Comparison of ENCODE assay signal across 17 cellular contexts in the genomic region with DNA sequence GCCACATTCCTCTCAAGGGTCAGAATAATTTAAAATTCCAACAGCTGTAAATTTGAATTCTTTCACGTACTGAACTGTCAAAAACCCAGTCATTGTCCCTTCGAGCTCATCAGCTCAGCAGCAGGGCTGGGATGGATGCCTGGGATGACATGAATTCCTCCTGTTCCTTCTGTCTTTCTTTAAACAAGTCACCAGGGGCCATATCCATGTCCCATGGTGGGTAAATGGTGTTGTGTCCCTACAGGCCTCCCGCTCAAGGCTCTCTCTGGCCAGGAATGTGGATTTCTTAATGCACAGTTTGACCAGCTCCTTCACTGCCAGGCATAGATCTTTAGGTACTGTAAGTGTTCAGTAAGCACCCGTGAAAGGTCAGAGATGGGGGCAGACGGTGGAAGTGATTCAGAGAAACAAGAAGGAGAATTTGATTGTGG. TPM values are rescaled to one million over a fixed set of nuclear protein-coding genes. Genes with fewer than 3 reads are reported as not detected.
DNase-seq lines count a peak whose midpoint lies in the region; ATAC-seq, FAIRE-seq and TF ChIP-seq lines count a peak whose summit lies in the region.
"Had no signal": no experiment of that assay in that cellular context is flagged by ENCODE, and none has a peak within 500 bp of the region (broad histone marks: within the 10 kb centered on the region; RNA-seq: fewer than 3 reads in every experiment).

No MANE protein-coding gene starts in this region.

- peaks cover 0 to 5% (median 0%) of the 10 kb centered on the region in 3 donors for H3K27me3 Mint-ChIP-seq in CD14-positive monocyte (ENCODE audit: low read depth in 3 of 3)
- H3K27me3 Mint-ChIP-seq in nephron (ENCODE audit: low read depth) = no peaks in the 10 kb centered on the region
- H3K27me3 Mint-ChIP-seq in activated CD8-positive, alpha-beta T cell treated with anti-CD3 and anti-CD28 coated beads for 36 hours = no peaks in the 10 kb centered on the region

- no peak overlapping the region for H3K4me3 Mint-ChIP-seq in CD14-positive monocyte
- no peak overlapping the region for H3K4me3 Mint-ChIP-seq in nephron
- no peak overlapping the region for H3K4me3 Mint-ChIP-seq in activated CD8-positive, alpha-beta T cell treated with anti-CD3 and anti-CD28 coated beads for 36 hours
- H3K4me3 Mint-ChIP-seq: activated naive CD4-positive, alpha-beta T cell treated with anti-CD3 and anti-CD28 coated beads for 36 hours had no signal

- DNase-seq in CD14-positive monocyte (ENCODE audit: low spot score) = no peak
- peak; percentile 78 for DNase-seq in choroid plexus epithelial cell (ENCODE audit: low read depth)
- DNase-seq in H54 (ENCODE audit: insufficient read length, low spot score) = no peak
- DNase-seq in activated CD8-positive, alpha-beta T cell treated with anti-CD3 and anti-CD28 coated beads for 36 hours = no peak
- no peak for DNase-seq in Peyer's patch
- DNase-seq in activated CD4-positive, CD25-positive, alpha-beta regulatory T cell treated with anti-CD3 and anti-CD28 coated beads, Interleukin-2, amount 50 U/mL, for 72 hours = no peak
- DNase-seq: activated CD8-positive, alpha-beta memory T cell treated with anti-CD3 and anti-CD28 coated beads for 24 hours; activated naive CD4-positive, alpha-beta T cell treated with anti-CD3 and anti-CD28 coated beads for 36 hours; C1 segment of cervical spinal cord; KBM-7; mammary epithelial cell; NCI-H1436 treated with DMSO at 0.1 percent for 48 hours; NCI-H526 treated with DMSO at 0.1 percent for 48 hours; psoas muscle had no signal

- intact Hi-C loops in CD14-positive monocyte (cut with micrococcal nuclease) = no loop called here
- intact Hi-C loops in activated CD8-positive, alpha-beta T cell treated with anti-CD3 and anti-CD28 coated beads for 36 hours (cut with micrococcal nuclease) = no loop called here

- peak overlapping the region in 5 of 7 donors; percentile 0 to 72 (median 50) for H3K27ac Mint-ChIP-seq in CD14-positive monocyte
- H3K27ac Mint-ChIP-seq in nephron = peak overlapping the region in 2 of 3 experiments; percentile 46 to 49
- H3K27ac Mint-ChIP-seq in activated CD8-positive, alpha-beta T cell treated with anti-CD3 and anti-CD28 coated beads for 36 hours = no peak overlapping the region
- H3K27ac Mint-ChIP-seq: activated naive CD4-positive, alpha-beta T cell treated with anti-CD3 and anti-CD28 coated beads for 36 hours had no signal

- TF ChIP-seq CTCF in CD14-positive monocyte (IDR thresholded peaks at IDR 0.05) (no peak), choroid plexus epithelial cell (conservative IDR thresholded peaks at IDR 0.05; ENCODE audit: low read depth, low read length) (no peak), nephron (IDR thresholded peaks at IDR 0.05; ENCODE audit: unreplicated experiment in 3 of 3) (no peak), Peyer's patch (IDR thresholded peaks at IDR 0.05) (no peak)
- TF ChIP-seq CTCF in activated CD8-positive, alpha-beta T cell treated with anti-CD3 and anti-CD28 coated beads for 36 hours (IDR thresholded peaks at IDR 0.05) = no peak

- H3K4me1 ChIP-seq in Peyer's patch = no peaks in the 10 kb centered on the region
- H3K4me1 ChIP-seq: psoas muscle had no signal

- H3K4me1 Mint-ChIP-seq in CD14-positive monocyte (peaks cover 6% of the 10 kb centered on the region), nephron (peaks cover 5% of the 10 kb centered on the region)
- peaks cover 3% of the 10 kb centered on the region for H3K4me1 Mint-ChIP-seq in activated CD8-positive, alpha-beta T cell treated with anti-CD3 and anti-CD28 coated beads for 36 hours (ENCODE audit: low read depth)

- no peak for TF ChIP-seq EP300 in Ishikawa (IDR thresholded peaks at IDR 0.05; ENCODE audit: borderline replicate concordance)

- H3K27ac ChIP-seq in Peyer's patch = no peak overlapping the region
- H3K27ac ChIP-seq: hepatocyte, psoas muscle had no signal

- no peaks in the 10 kb centered on the region for H3K27me3 ChIP-seq in Peyer's patch
- H3K27me3 ChIP-seq: hepatocyte had no signal

- H3K36me3 Mint-ChIP-seq in CD14-positive monocyte (peaks cover 9 to 40% of the 10 kb centered on the region in 2 donors), nephron (ENCODE audit: low read depth) (peaks cover 26% of the 10 kb centered on the region)
- peaks cover 20% of the 10 kb centered on the region for H3K36me3 Mint-ChIP-seq in activated CD8-positive, alpha-beta T cell treated with anti-CD3 and anti-CD28 coated beads for 36 hours (ENCODE audit: low read depth)

- no peak for TF ChIP-seq RAD21 in Ishikawa (IDR thresholded peaks at IDR 0.05; ENCODE audit: low read depth)

- H3K9me3 Mint-ChIP-seq in CD14-positive monocyte (no peaks in the 10 kb centered on the region), nephron (no peaks in the 10 kb centered on the region)
- no peaks in the 10 kb centered on the region for H3K9me3 Mint-ChIP-seq in activated CD8-positive, alpha-beta T cell treated with anti-CD3 and anti-CD28 coated beads for 36 hours
- H3K9me3 Mint-ChIP-seq: activated naive CD4-positive, alpha-beta T cell treated with anti-CD3 and anti-CD28 coated beads for 36 hours had no signal

- CTCF ChIA-PET in activated CD8-positive, alpha-beta T cell treated with anti-CD3 and anti-CD28 coated beads for 36 hours (lab: Charles Lee) = no interaction called here

- ATAC-seq in activated CD8-positive, alpha-beta T cell treated with anti-CD3 and anti-CD28 coated beads for 36 hours = no peak

- POLR2A ChIA-PET in activated CD8-positive, alpha-beta T cell treated with anti-CD3 and anti-CD28 coated beads for 36 hours (lab: Charles Lee) = interaction anchor here (1.3 kb wide), 1 partner anchor 14 kb away, joined by 3 read pairs; no protein-coding TSS in a partner anchor

- no peaks in the 10 kb centered on the region for H3K9me3 ChIP-seq in Peyer's patch
- H3K9me3 ChIP-seq: psoas muscle had no signal

- FAIRE-seq in H54 (lab: Jason Lieb, UNC) = no peak

- TF ChIP-seq POLR2A in H54 (IDR thresholded peaks at IDR 0.05; ENCODE audit: low read depth, low read length) (no peak), Peyer's patch (IDR thresholded peaks at IDR 0.05) (no peak)

- H3K36me3 ChIP-seq in Peyer's patch = peaks cover 0 to 10% (median 0%) of the 10 kb centered on the region in 3 donors

- no peak overlapping the region for H3K4me3 ChIP-seq in choroid plexus epithelial cell (ENCODE audit: low read depth, low read length)
- no peak overlapping the region for H3K4me3 ChIP-seq in Peyer's patch
- H3K4me3 ChIP-seq: hepatocyte, psoas muscle had no signal

TF ChIP-seq in Ishikawa, 13 proteins besides CTCF, POLR2A, EP300 and RAD21:
- TF ChIP-seq, protein P1, sequence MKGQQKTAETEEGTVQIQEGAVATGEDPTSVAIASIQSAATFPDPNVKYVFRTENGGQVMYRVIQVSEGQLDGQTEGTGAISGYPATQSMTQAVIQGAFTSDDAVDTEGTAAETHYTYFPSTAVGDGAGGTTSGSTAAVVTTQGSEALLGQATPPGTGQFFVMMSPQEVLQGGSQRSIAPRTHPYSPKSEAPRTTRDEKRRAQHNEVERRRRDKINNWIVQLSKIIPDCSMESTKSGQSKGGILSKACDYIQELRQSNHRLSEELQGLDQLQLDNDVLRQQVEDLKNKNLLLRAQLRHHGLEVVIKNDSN (IDR thresholded peaks at IDR 0.05) = no peak
- TF ChIP-seq TEAD4 (IDR thresholded peaks at IDR 0.05) = peak; percentile 9; the same call in 1 of the 2 replicates

RNA-seq across cellular contexts. Expression of a gene that starts 13.8 kb away (rescaled TPM):
- 10 to 100 TPM in 1 of 2 donors, 1 to 10 TPM in 1; 5.7 to 10.2 TPM for polyA plus RNA-seq in CD14-positive monocyte
- total RNA-seq in activated CD8-positive, alpha-beta T cell treated with anti-CD3 and anti-CD28 coated beads for 36 hours = 10 to 100 TPM; 25.6 to 25.7 TPM
- total RNA-seq in Peyer's patch = 10 to 100 TPM; 33.8 to 74.1 (median 44.1) TPM

RNA-seq across cellular contexts. Expression of a gene that starts 15.6 kb away (rescaled TPM):
- polyA plus RNA-seq in CD14-positive monocyte = 100 to 1,000 TPM; 120 to 149 TPM
- 10 to 100 TPM; 44.9 to 47.6 TPM for total RNA-seq in activated CD8-positive, alpha-beta T cell treated with anti-CD3 and anti-CD28 coated beads for 36 hours
- total RNA-seq in Peyer's patch = 10 to 100 TPM; 21.5 to 91.2 (median 69.6) TPM

RNA-seq across cellular contexts. Expression of a gene that starts 54.6 kb away (rescaled TPM):
- not detected for polyA plus RNA-seq in CD14-positive monocyte
- total RNA-seq in activated CD8-positive, alpha-beta T cell treated with anti-CD3 and anti-CD28 coated beads for 36 hours = under 1 TPM in 1 of 2 experiments, not detected in 1; 0.94 TPM
- total RNA-seq in Peyer's patch = 1 to 10 TPM in 2 of 4 donors, not detected in 2; 1.6 to 9.9 TPM
- total RNA-seq: psoas muscle had no signal
- polyA plus RNA-seq: psoas muscle had no signal
